In the genomic region with DNA sequence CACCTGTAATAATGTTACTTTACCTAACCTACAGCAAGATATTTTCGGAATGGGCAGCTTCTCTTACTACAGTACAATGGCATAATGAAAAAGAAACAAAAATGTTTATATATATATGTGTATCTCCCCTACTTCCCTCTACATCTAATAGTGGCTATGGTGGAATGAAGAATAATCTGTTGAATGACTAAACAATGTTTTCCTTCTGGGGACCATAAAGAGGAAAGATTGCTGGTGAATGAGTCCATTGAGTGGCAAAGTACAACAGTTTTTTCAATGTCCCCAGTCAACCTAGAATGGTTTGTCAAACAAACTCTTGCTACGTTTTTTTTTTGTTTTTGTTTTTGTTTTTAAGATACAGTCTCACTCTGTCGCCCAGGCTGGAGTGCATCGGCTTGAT, we compare ENCODE assay signal across 26 cellular contexts.
"Had no signal": no experiment of that assay in that cellular context is flagged by ENCODE, and none has a peak within 500 bp of the region (broad histone marks: within the 10 kb centered on the region; RNA-seq: fewer than 3 reads in every experiment).

No MANE protein-coding gene starts in this region.

- H3K9me3 ChIP-seq: stomach, suprapubic skin, testis, thoracic aorta, thyroid gland, tibial artery, tibial nerve, transverse colon, upper lobe of left lung, upper lobe of right lung, uterus, vagina had no signal

- H3K27me3 ChIP-seq: stomach, suprapubic skin, testis, thyroid gland, tibial artery, tibial nerve, transverse colon, upper lobe of left lung, upper lobe of right lung, uterus, vagina had no signal

- ATAC-seq: stimulated activated effector memory CD8-positive, alpha-beta T cell treated with anti-CD3 and anti-CD28 coated beads, Interleukin-12 subunit alpha, Interleukin-12 subunit beta, amount 100 ng/mL, for 72 hours; stimulated activated memory B cell treated with anti-CD40 and anti-IgM and Interleukin-4, amounts not matched to agents 10 μg/mL and 1 μg/mL and 100 μg/mL, for 72 hours; stimulated activated naive B cell treated with anti-CD40 and anti-IgM and Interleukin-4, amounts not matched to agents 10 μg/mL and 1 μg/mL and 100 μg/mL, for 72 hours; stimulated activated naive CD8-positive, alpha-beta T cell treated with anti-CD3 and anti-CD28 coated beads, Interleukin-15, amount 100 ng/mL, for 72 hours; stimulated activated naive CD8-positive, alpha-beta T cell treated with anti-CD3 and anti-CD28 coated beads, Interleukin-15, Interleukin-2, amounts not matched to agents 100 U/mL and 50 U/mL, for 24 hours; upper lobe of right lung had no signal

- H3K36me3 ChIP-seq: uterus had no signal

- H3K27ac ChIP-seq: stomach, suprapubic skin, testis, thoracic aorta, thyroid gland, tibial artery, tibial nerve, upper lobe of left lung, upper lobe of right lung, uterus, vagina had no signal

- DNase-seq: stimulated activated CD4-positive, alpha-beta T cell treated with anti-CD3 and anti-CD28 coated beads, Interleukin-2, amount 100 ng/mL, for 48 hours; stimulated activated CD4-positive, alpha-beta T cell treated with anti-CD3 and anti-CD28 coated beads, Interleukin-4, amount 100 ng/mL, for 1 hour; stimulated activated CD4-positive, alpha-beta T cell treated with anti-CD3 and anti-CD28 coated beads, Interleukin-4, amount 100 ng/mL, for 24 hours; stimulated activated CD4-positive, alpha-beta T cell treated with anti-CD3 and anti-CD28 coated beads, Interleukin-4, amount 100 ng/mL, for 4 hours; stimulated activated CD8-positive, alpha-beta memory T cell treated with anti-CD3 and anti-CD28 coated beads, Interleukin-4, amount 100 ng/mL, for 48 hours; stimulated activated naive B cell treated with anti-CD40 and anti-IgM and Interleukin-4, amounts not matched to agents 10 μg/mL and 1 μg/mL and 100 μg/mL, for 72 hours; stimulated activated naive CD4-positive, alpha-beta T cell; stimulated activated naive CD4-positive, alpha-beta T cell treated with Interleukin-2 at 50 U/mL for 16 hours; stimulated activated naive CD8-positive, alpha-beta T cell treated with anti-CD3 and anti-CD28 coated beads, Interleukin-15, amount 100 ng/mL, for 72 hours; stimulated activated naive CD8-positive, alpha-beta T cell treated with anti-CD3 and anti-CD28 coated beads, Interleukin-15, Interleukin-2, amounts not matched to agents 100 U/mL and 50 U/mL, for 24 hours; stomach; substantia nigra; testis; thyroid gland; tibial artery; transverse colon; trophoblast cell; upper lobe of left lung; upper lobe of right lung; uterus had no signal

- H3K4me3 ChIP-seq: stomach, suprapubic skin, testis, thoracic aorta, thyroid gland, tibial artery, tibial nerve, transverse colon, upper lobe of left lung, upper lobe of right lung, uterus, vagina had no signal

- H3K4me1 ChIP-seq: stomach, suprapubic skin, testis, thyroid gland, tibial artery, tibial nerve, transverse colon, upper lobe of left lung, upper lobe of right lung, uterus, vagina had no signal
